In genomic region chr14:68844210-68844545, GRCh38 we compare ENCODE assay signal across 1 cellular context.
TF ChIP-seq lines count a peak whose summit lies in the region.

No MANE protein-coding gene starts in this region.

TF ChIP-seq in A549, 52 proteins besides CTCF, POLR2A, EP300 and RAD21:
- TF ChIP-seq SMC3 (IDR thresholded peaks at IDR 0.05) (no peak), HMGXB4 (CRISPR knock-in tag; IDR thresholded peaks at IDR 0.05; ENCODE audit: borderline replicate concordance) (no peak), JUN (IDR thresholded peaks at IDR 0.05) (no peak), TFCP2L1 (CRISPR knock-in tag; IDR thresholded peaks at IDR 0.05) (no peak), ESRRA (IDR thresholded peaks at IDR 0.05; ENCODE audit: borderline replicate concordance, low read length) (no peak), CBX2 (IDR thresholded peaks at IDR 0.05; ENCODE audit: borderline replicate concordance, low read depth) (no peak), FOXS1 (CRISPR knock-in tag; IDR thresholded peaks at IDR 0.05) (no peak), RFX5 (IDR thresholded peaks at IDR 0.05) (no peak), SREBF2 (IDR thresholded peaks at IDR 0.05) (no peak), NPAS2 (CRISPR knock-in tag; IDR thresholded peaks at IDR 0.05; ENCODE audit: borderline replicate concordance) (no peak), TP53 (CRISPR knock-in tag; IDR thresholded peaks at IDR 0.05) (no peak), MAFK (IDR thresholded peaks at IDR 0.05; ENCODE audit: partially characterized antibody) (no peak), CHD2 (IDR thresholded peaks at IDR 0.05; ENCODE audit: low read length, partially characterized antibody) (no peak), MAX (IDR thresholded peaks at IDR 0.05) (no peak), KDM5A (IDR thresholded peaks at IDR 0.05) (no peak), HOXB5 (CRISPR knock-in tag; IDR thresholded peaks at IDR 0.05) (no peak)
